ENCODE assay signal across 9 cellular contexts in the genomic region with DNA sequence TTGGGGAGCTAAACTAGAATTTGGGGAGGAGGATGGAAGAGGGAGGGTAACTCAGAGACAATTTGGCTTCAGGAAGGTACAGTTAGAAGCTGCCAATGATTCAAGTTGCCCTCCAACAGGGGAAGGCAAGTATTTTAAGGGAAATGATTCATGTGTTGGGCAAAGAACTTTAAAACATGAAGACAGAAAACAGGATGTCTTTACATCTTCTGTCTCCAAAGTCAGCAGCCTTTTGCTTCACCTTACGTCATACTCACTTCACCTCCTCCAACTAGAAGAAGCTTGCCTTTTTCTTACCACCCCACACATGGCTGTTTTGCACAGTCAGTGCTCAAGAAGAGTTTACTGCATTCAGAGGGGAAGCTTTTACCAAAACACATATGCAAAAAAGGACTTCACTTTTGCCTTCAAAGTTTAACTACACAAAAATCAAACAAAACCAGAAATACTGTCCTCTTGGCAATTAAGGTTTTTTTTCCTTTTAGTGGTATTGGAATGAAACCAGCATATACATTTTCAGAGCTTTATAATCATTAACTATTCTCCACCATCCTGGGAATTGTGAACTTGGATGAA. TPM values are rescaled to one million over a fixed set of nuclear protein-coding genes. Genes with fewer than 3 reads are reported as not detected.
A peak's percentile ranks its signal among the peaks of the same experiment; 100 is the strongest.
DNase-seq lines count a peak whose midpoint lies in the region; ATAC-seq and TF ChIP-seq lines count a peak whose summit lies in the region.
"Had no signal": no experiment of that assay in that cellular context is flagged by ENCODE, and none has a peak within 500 bp of the region (broad histone marks: within the 10 kb centered on the region; RNA-seq: fewer than 3 reads in every experiment).

No MANE protein-coding gene starts in this region.

- TF ChIP-seq CTCF in endodermal cell (conservative IDR thresholded peaks at IDR 0.05) (no peak), osteoblast (IDR thresholded peaks at IDR 0.05; ENCODE audit: extremely low read depth, low read depth, low read length) (no peak)

- H3K4me3 ChIP-seq in endodermal cell (ENCODE audit: low read length) (no peak overlapping the region), osteoblast (ENCODE audit: insufficient read depth, low read length) (no peak overlapping the region)

- no peak overlapping the region for H3K27ac Mint-ChIP-seq in endodermal cell

- H3K4me1 Mint-ChIP-seq in endodermal cell: peaks cover 5% of the 10 kb centered on the region

- H3K27ac ChIP-seq in endodermal cell (ENCODE audit: low read depth, low read length) (peak overlapping the region; percentile 38), osteoblast (ENCODE audit: low read depth, low read length) (peak overlapping the region; percentile 77)

- no peaks in the 10 kb centered on the region for H3K9me3 Mint-ChIP-seq in endodermal cell

- H3K27me3 Mint-ChIP-seq in endodermal cell (ENCODE audit: insufficient read depth): peaks cover 12% of the 10 kb centered on the region

- H4K20me1 ChIP-seq in osteoblast (ENCODE audit: insufficient read depth, low read length): no peaks in the 10 kb centered on the region

- H3K4me1 ChIP-seq in endodermal cell (ENCODE audit: control insufficient read depth, insufficient read depth, low read length) (no peaks in the 10 kb centered on the region), osteoblast (ENCODE audit: insufficient read depth, low read length) (peaks cover 30% of the 10 kb centered on the region)

- WGBS in endodermal cell (ENCODE audit: insufficient coverage in 1 of 2, insufficient read length in 1 of 2), 2 experiments: 96 to 100% methylated on average over 1 of the region's 1 CpG

- H3K36me3 ChIP-seq in endodermal cell (ENCODE audit: control insufficient read depth, insufficient read depth, low read length): no peaks in the 10 kb centered on the region
- H3K36me3 ChIP-seq in osteoblast (ENCODE audit: insufficient read depth, low read length): no peaks in the 10 kb centered on the region

- H3K4me2 ChIP-seq in osteoblast (ENCODE audit: insufficient read depth, low read length): peak overlapping the region; percentile 23

- no peaks in the 10 kb centered on the region for H3K36me3 Mint-ChIP-seq in endodermal cell (ENCODE audit: low read depth)

- no peak overlapping the region for H3K4me3 Mint-ChIP-seq in endodermal cell

- H3K9me3 ChIP-seq in endodermal cell (ENCODE audit: control insufficient read depth, low read length) (no peaks in the 10 kb centered on the region), osteoblast (ENCODE audit: low read depth, low read length) (no peaks in the 10 kb centered on the region)

- no peaks in the 10 kb centered on the region for H3K27me3 ChIP-seq in endodermal cell (ENCODE audit: control insufficient read depth, insufficient read depth, low read length, poor library complexity, severe bottlenecking)
- H3K27me3 ChIP-seq in osteoblast (ENCODE audit: insufficient read depth, low read length): no peaks in the 10 kb centered on the region

- ATAC-seq in HG03469 (IDR thresholded peaks at IDR 0.05; ENCODE audit: unreplicated experiment) (no peak), HG02884 (IDR thresholded peaks at IDR 0.05; ENCODE audit: unreplicated experiment) (no peak), GM21576 (IDR thresholded peaks at IDR 0.05; ENCODE audit: unreplicated experiment) (no peak)

- H2AFZ ChIP-seq in osteoblast (ENCODE audit: low read length): peak overlapping the region; percentile 51

- H3K9ac ChIP-seq in endodermal cell (ENCODE audit: extremely low read depth, low read length, poor library complexity, severe bottlenecking): no peak overlapping the region

- no peaks in the 10 kb centered on the region for H3K79me2 ChIP-seq in osteoblast (ENCODE audit: insufficient read depth, low read length)

- DNase-seq in Ammon's horn (ENCODE audit: low spot score) (peak; percentile 34), NCI-H446 (lab: John Stamatoyannopoulos, UW) (peak; percentile 54 to 61), endodermal cell (no peak), osteoblast (ENCODE audit: insufficient read length, low spot score, missing footprints) (peak; percentile 61)
- no peak for DNase-seq in activated CD4-positive, alpha-beta T cell treated with anti-CD3 and anti-CD28 coated beads for 48 hours
- DNase-seq: left cardiac atrium had no signal

RNA-seq across cellular contexts. Expression of a gene that starts 36.0 kb away (rescaled TPM):
- total RNA-seq in endodermal cell (under 1 TPM; 0.51 to 0.91 TPM), osteoblast (73.4 and 87.9 TPM in 2 replicates)
- 1.0 TPM for polyA plus RNA-seq in endodermal cell (2013, experiment 1 of 2)
- polyA plus RNA-seq in endodermal cell (2013, experiment 2 of 2): 0.95 TPM

Comparison
In these comparisons a context has a peak if more than half of its experiments do, and no peak if none do; other contexts are left out.
1. DNase-seq: peak in Ammon's horn (single experiment), NCI-H446 (2 of 2) and osteoblast (single experiment); none in endodermal cell (single experiment) and activated CD4-positive, alpha-beta T cell treated with anti-CD3 and anti-CD28 coated beads for 48 hours (single experiment).
2. RNA of a gene that starts 36.0 kb away (total RNA-seq): 73.4 to 87.9 TPM in osteoblast; 0.51 to 0.91 TPM in endodermal cell; every median in the first group is over 10 times any median in the second.